In the genomic region with DNA sequence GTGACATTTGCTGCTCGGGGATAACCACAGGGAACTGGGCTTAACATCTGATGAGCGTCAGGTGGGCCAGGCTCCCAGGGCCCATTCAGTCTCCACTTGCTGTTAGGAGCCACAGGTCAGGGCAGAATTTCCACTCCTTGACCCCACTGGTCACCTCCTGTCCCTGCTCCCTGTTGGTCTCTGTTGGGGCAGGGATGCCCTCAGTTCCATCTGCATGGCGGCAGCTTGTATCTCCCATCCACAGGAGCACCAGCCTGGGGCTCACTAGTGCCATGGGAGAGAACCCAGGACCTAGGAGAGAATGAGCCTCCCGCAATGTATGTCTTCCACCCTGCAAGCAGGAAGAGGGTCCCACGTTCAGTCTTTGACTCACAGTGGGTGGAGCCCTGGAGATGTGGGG, we compare ENCODE assay signal across 24 cellular contexts.
DNase-seq lines count a peak whose midpoint lies in the region; ATAC-seq, FAIRE-seq and TF ChIP-seq lines count a peak whose summit lies in the region.
"Had no signal": no experiment of that assay in that cellular context is flagged by ENCODE, and none has a peak within 500 bp of the region (broad histone marks: within the 10 kb centered on the region; RNA-seq: fewer than 3 reads in every experiment).

No MANE protein-coding gene starts in this region.

- H3K4me2 ChIP-seq in BLaER1 (peak overlapping the region; percentile 81), K562 (ENCODE audit: insufficient read depth, low read length) (peak overlapping the region; percentile 25; the same call in 1 of the 2 replicates)
- H3K4me2 ChIP-seq: GM23338 had no signal

- H3K4me1 ChIP-seq in BLaER1 (peaks cover 100% of the 10 kb centered on the region), K562 (replicated peaks in 1 of 2; ENCODE audit: control insufficient read depth in 2 of 2, insufficient read depth in 2 of 2, low read length in 2 of 2) (peaks cover 11 to 15% of the 10 kb centered on the region in 2 experiments)

- in situ Hi-C loops in K562 (cut with MboI): no loop called here

- WGBS in K562 (ENCODE audit: insufficient coverage, low coverage, missing lambda C conversion rate): 69% methylated on average over 5 of the region's 5 CpGs

- H3K36me3 Mint-ChIP-seq in nephron progenitor cell (ENCODE audit: low read depth): peaks cover 42% of the 10 kb centered on the region
- H3K36me3 Mint-ChIP-seq: activated CD8-positive, alpha-beta memory T cell treated with anti-CD3 and anti-CD28 coated beads, Interleukin-2, amount 10 ng/mL, durations not matched to agents 7 days and 5 days; activated naive CD4-positive, alpha-beta T cell treated with anti-CD3 and anti-CD28 coated beads, Interleukin-2, amount 50 U/mL, for 24 hours; WTC11 had no signal

- H3K9ac ChIP-seq in BLaER1: peak overlapping the region; percentile 69
- H3K9ac ChIP-seq in K562 (ENCODE audit: insufficient read depth in 1 of 2, low read depth in 2 of 2, low read length in 2 of 2): peak overlapping the region in 1 of 2 experiments; percentile 10; a peak in 1 of 4 replicates

- H3K9me1 ChIP-seq in K562 (ENCODE audit: control insufficient read depth, insufficient read depth, low read length): no peaks in the 10 kb centered on the region

- H3K9me3 Mint-ChIP-seq in nephron progenitor cell: no peaks in the 10 kb centered on the region
- H3K9me3 Mint-ChIP-seq: activated naive CD4-positive, alpha-beta T cell treated with anti-CD3 and anti-CD28 coated beads, Interleukin-2, amount 50 U/mL, for 24 hours; GM23338; WTC11 had no signal

- H3K79me2 ChIP-seq in K562 (ENCODE audit: control insufficient read depth, insufficient read depth, low read length): no peaks in the 10 kb centered on the region

- TF ChIP-seq EP300 in K562 (IDR thresholded peaks at IDR 0.05; ENCODE audit: low read length): no peak

- H3K27ac ChIP-seq in BLaER1 (peak overlapping the region; percentile 93), K562 (ENCODE audit: extremely low read depth, low read depth, low read length) (no peak overlapping the region; the same call in 2 of the 3 replicates)
- H3K27ac ChIP-seq: coronary artery, upper lobe of left lung had no signal

- H3K4me3 Mint-ChIP-seq in nephron progenitor cell: no peak overlapping the region
- H3K4me3 Mint-ChIP-seq: activated CD8-positive, alpha-beta memory T cell treated with anti-CD3 and anti-CD28 coated beads, Interleukin-2, amount 10 ng/mL, durations not matched to agents 7 days and 5 days; activated naive CD4-positive, alpha-beta T cell treated with anti-CD3 and anti-CD28 coated beads, Interleukin-2, amount 50 U/mL, for 24 hours; GM23338; WTC11 had no signal

- H3K4me3 ChIP-seq in BLaER1 (no peak overlapping the region), K562 (no peak overlapping the region)
- H3K4me3 ChIP-seq: coronary artery, GM23338, upper lobe of left lung had no signal

- no TSS peak for BruUV-seq in K562 (replicated peaks; lab: Mats Ljungman, UMichigan)

- ATAC-seq in K562 (no peak; the same call in 2 of the 3 replicates), HG03135 (IDR thresholded peaks at IDR 0.05; ENCODE audit: unreplicated experiment) (no peak)
- ATAC-seq: activated CD8-positive, alpha-beta memory T cell treated with anti-CD3 and anti-CD28 coated beads, Interleukin-2, amount 10 ng/mL, durations not matched to agents 7 days and 5 days; GM23338; Panc1; WTC11 had no signal

- H3K4me1 Mint-ChIP-seq in nephron progenitor cell: peaks cover 87% of the 10 kb centered on the region

- TF ChIP-seq RAD21 in K562 (CRISPR knock-in tag; conservative IDR thresholded peaks at IDR 0.05 in 1 of 2, IDR thresholded peaks at IDR 0.05 in 1 of 2): no peak

- H4K20me1 ChIP-seq in BLaER1: no peaks in the 10 kb centered on the region; the same call in 1 of the 2 replicates
- peaks cover 20% of the 10 kb centered on the region for H4K20me1 ChIP-seq in K562 (replicated peaks; ENCODE audit: control insufficient read depth, insufficient read depth, low read length)

- H3K27ac Mint-ChIP-seq in nephron progenitor cell: peak overlapping the region; percentile 62
- H3K27ac Mint-ChIP-seq: activated CD8-positive, alpha-beta memory T cell treated with anti-CD3 and anti-CD28 coated beads, Interleukin-2, amount 10 ng/mL, durations not matched to agents 7 days and 5 days; GM23338; WTC11 had no signal

- intact Hi-C loops in K562 (cut with micrococcal nuclease): no loop called here

- no peak for DNase-seq in GM12891 (ENCODE audit: insufficient read length, low spot score)
- no peak for DNase-seq in K562 (ENCODE audit: extremely low read depth in 1 of 4, low spot score in 3 of 4)
- no peak for DNase-seq in nephron progenitor cell
- no peak for DNase-seq in erythroblast (lab: John Stamatoyannopoulos, UW)
- DNase-seq in hypothalamus (lab: John Stamatoyannopoulos, UW): no peak
- DNase-seq in frontal cortex (ENCODE audit: low spot score in 2 of 2): no peak
- DNase-seq: activated CD8-positive, alpha-beta memory T cell treated with anti-CD3 and anti-CD28 coated beads, Interleukin-2, amount 10 ng/mL, durations not matched to agents 7 days and 5 days; C1 segment of cervical spinal cord; effector memory CD4-positive, alpha-beta T cell; head of caudate nucleus; NCI-H1105 treated with DMSO at 0.1 percent for 48 hours; NCI-H2029; NCI-H69; nucleus accumbens; SHP77 treated with DMSO at 0.1 percent for 48 hours; upper lobe of left lung had no signal

- no peaks in the 10 kb centered on the region for H3K9me3 ChIP-seq in BLaER1
- no peaks in the 10 kb centered on the region for H3K9me3 ChIP-seq in K562 (replicated peaks; ENCODE audit: control insufficient read depth, insufficient read depth, low read depth, low read length)
- H3K9me3 ChIP-seq: upper lobe of left lung had no signal

- H3K27me3 Mint-ChIP-seq in nephron progenitor cell (ENCODE audit: low read depth, poor library complexity): no peaks in the 10 kb centered on the region
- H3K27me3 Mint-ChIP-seq: activated CD8-positive, alpha-beta memory T cell treated with anti-CD3 and anti-CD28 coated beads, Interleukin-2, amount 10 ng/mL, durations not matched to agents 7 days and 5 days; activated naive CD4-positive, alpha-beta T cell treated with anti-CD3 and anti-CD28 coated beads, Interleukin-2, amount 50 U/mL, for 24 hours had no signal

- CTCF ChIA-PET in K562 (lab: Yijun Ruan, JAX; ENCODE audit: low intra/inter-chr PET ratio): no interaction called here

- TF ChIP-seq CTCF in K562 (IDR thresholded peaks at IDR 0.05 in 2 of 3, conservative IDR thresholded peaks at IDR 0.05 in 1 of 3; ENCODE audit: insufficient read depth in 2 of 3, low read depth in 1 of 3, low read length in 3 of 3): no peak
- TF ChIP-seq CTCF in nephron progenitor cell (IDR thresholded peaks at IDR 0.05): no peak

- H2AFZ ChIP-seq in K562 (ENCODE audit: low read depth, low read length): no peak overlapping the region
- H2AFZ ChIP-seq: GM23338 had no signal

- peak; percentile 70 for FAIRE-seq in GM12891 (lab: Jason Lieb, UNC)
- peak; percentile 35 for FAIRE-seq in K562 (lab: Jason Lieb, UNC)
- FAIRE-seq in frontal cortex (lab: Jason Lieb, UNC): no peak
- FAIRE-seq: D721Med had no signal

- TF ChIP-seq POLR2A in GM12891 (IDR thresholded peaks at IDR 0.05; ENCODE audit: low read depth, low read length) (no peak), K562 (conservative IDR thresholded peaks at IDR 0.05) (no peak), erythroblast (IDR thresholded peaks at IDR 0.05; ENCODE audit: low read length) (no peak)

- H3K36me3 ChIP-seq in BLaER1 (peaks cover 69% of the 10 kb centered on the region), K562 (ENCODE audit: control insufficient read depth, insufficient read depth, low read length) (peaks cover 9% of the 10 kb centered on the region; the same call in 1 of the 3 replicates)
- H3K36me3 ChIP-seq: upper lobe of left lung had no signal

- no peaks in the 10 kb centered on the region for H3K27me3 ChIP-seq in BLaER1
- no peaks in the 10 kb centered on the region for H3K27me3 ChIP-seq in K562 (ENCODE audit: control insufficient read depth in 2 of 2, insufficient read depth in 2 of 2, low read length in 2 of 2)
- H3K27me3 ChIP-seq: upper lobe of left lung had no signal

- POLR2A ChIA-PET in K562 (lab: Yijun Ruan, JAX): no interaction called here

TF ChIP-seq in GM12891, 5 proteins besides CTCF, POLR2A, EP300 and RAD21:
- TF ChIP-seq PAX5 (IDR thresholded peaks at IDR 0.05; ENCODE audit: insufficient read depth, low read length, severe bottlenecking): no peak
- no peak for TF ChIP-seq POU2F2 (IDR thresholded peaks at IDR 0.05; ENCODE audit: low read depth, low read length)
- TF ChIP-seq POLR2AphosphoS5 (IDR thresholded peaks at IDR 0.05; ENCODE audit: low read depth, low read length): no peak
- no peak for TF ChIP-seq SPI1 (IDR thresholded peaks at IDR 0.05; ENCODE audit: low read depth, low read length)

TF ChIP-seq in K562, 482 proteins besides CTCF, POLR2A, EP300 and RAD21 (continues in another document):
- TF ChIP-seq CREB1 (IDR thresholded peaks at IDR 0.05) (no peak), CREB1 (CRISPR knock-in tag; IDR thresholded peaks at IDR 0.05) (no peak), CBX1 (IDR thresholded peaks at IDR 0.05; ENCODE audit: low read depth) (no peak), RBM39 (optimal IDR thresholded peaks at IDR 0.05; ENCODE audit: low read depth, low read length) (no peak), CBX2 (IDR thresholded peaks at IDR 0.05; ENCODE audit: insufficient read depth, low read length, poor library complexity, severe bottlenecking) (no peak), TEAD2 (tag; IDR thresholded peaks at IDR 0.05) (no peak), POLR2B (IDR thresholded peaks at IDR 0.05; ENCODE audit: low read depth, partially characterized antibody) (no peak)
